Comparison of ENCODE assay signal across 27 cellular contexts in genomic region chr2:83957001-83957400, GRCh38.
"Had no signal": no experiment of that assay in that cellular context is flagged by ENCODE, and none has a peak within 500 bp of the region (broad histone marks: within the 10 kb centered on the region; RNA-seq: fewer than 3 reads in every experiment).

No MANE protein-coding gene starts in this region.

- H3K9me3 ChIP-seq: ovary, psoas muscle, spleen, stomach, thoracic aorta, thyroid gland, tibial nerve, upper lobe of left lung, vagina had no signal

- H3K79me2 ChIP-seq: parathyroid adenoma had no signal

- H3K36me3 ChIP-seq: neural progenitor cell, ovary, spleen, stomach, thoracic aorta, thyroid gland, tibial nerve, upper lobe of left lung, vagina had no signal

- H3K4me3 ChIP-seq: neural progenitor cell, ovary, psoas muscle, skin epidermis, smooth muscle cell, spleen, stomach, thoracic aorta, thyroid gland, tibial nerve, upper lobe of left lung, vagina had no signal

- H3K4me1 ChIP-seq: neural progenitor cell, parathyroid adenoma, psoas muscle, spleen, stomach, thyroid gland, tibial nerve, upper lobe of left lung, vagina had no signal

- H3K27me3 ChIP-seq: neural progenitor cell, ovary, spleen, stomach, thyroid gland, tibial nerve, upper lobe of left lung, vagina had no signal

- H3K4me2 ChIP-seq: neural progenitor cell, smooth muscle cell had no signal

- H3K9ac ChIP-seq: neural progenitor cell, parathyroid adenoma had no signal

- H3K27ac ChIP-seq: neural progenitor cell, ovary, parathyroid adenoma, psoas muscle, skin epidermis, spleen, stomach, thoracic aorta, thyroid gland, tibial nerve, upper lobe of left lung, vagina had no signal

- H2AFZ ChIP-seq: neural progenitor cell, parathyroid adenoma had no signal

- FAIRE-seq: urothelium cell line had no signal

- ATAC-seq: natural killer cell; psoas muscle; right cardiac atrium; sciatic nerve; stimulated activated effector memory CD8-positive, alpha-beta T cell treated with anti-CD3 and anti-CD28 coated beads, Interleukin-12 subunit alpha, Interleukin-12 subunit beta, amount 100 ng/mL, for 72 hours; stimulated activated naive B cell treated with anti-CD40 and anti-IgM and Interleukin-4, amounts not matched to agents 10 μg/mL and 1 μg/mL and 100 μg/mL, for 72 hours had no signal

- DNase-seq: natural killer cell; occipital lobe; ovary; posterior cingulate gyrus; psoas muscle; right cardiac atrium; spleen; stimulated activated CD4-positive, alpha-beta T cell treated with anti-CD3 and anti-CD28 coated beads, Interleukin-12 subunit alpha, Interleukin-12 subunit beta, amount 100 ng/mL, for 4 hours; stimulated activated CD4-positive, alpha-beta T cell treated with anti-CD3 and anti-CD28 coated beads, Interleukin-1b, Interleukin-23, amount 100 ng/mL, for 48 hours; stimulated activated CD4-positive, alpha-beta T cell treated with anti-CD3 and anti-CD28 coated beads, Interleukin-4, amount 100 ng/mL, for 1 hour; stimulated activated CD4-positive, alpha-beta T cell treated with anti-CD3 and anti-CD28 coated beads, Interleukin-4, amount 100 ng/mL, for 4 hours; stimulated activated naive B cell treated with anti-CD40 and anti-IgM and Interleukin-4, amounts not matched to agents 10 μg/mL and 1 μg/mL and 100 μg/mL, for 72 hours; stimulated activated naive CD4-positive, alpha-beta T cell treated with Interleukin-2 at 50 U/mL for 16 hours; stomach; thyroid gland; trophoblast cell; upper lobe of left lung had no signal
